Comparison of ENCODE assay signal across 18 cellular contexts in genomic region chr1:228336308-228337030, GRCh38.
DNase-seq lines count a peak whose midpoint lies in the region; ATAC-seq, FAIRE-seq and TF ChIP-seq lines count a peak whose summit lies in the region.
"Had no signal": no experiment of that assay in that cellular context is flagged by ENCODE, and none has a peak within 500 bp of the region (broad histone marks: within the 10 kb centered on the region; RNA-seq: fewer than 3 reads in every experiment).

No MANE protein-coding gene starts in this region.

- H3K36me3 Mint-ChIP-seq in osteocyte (ENCODE audit: unreplicated experiment), result no peaks in the 10 kb centered on the region
- H3K36me3 Mint-ChIP-seq in CD4-positive, alpha-beta T cell (ENCODE audit: low read depth), result peaks cover 44% of the 10 kb centered on the region

- POLR2A ChIA-PET in CD4-positive, alpha-beta T cell (lab: Charles Lee), result no interaction called here

- H3K9me3 Mint-ChIP-seq in osteocyte (ENCODE audit: unreplicated experiment), result no peaks in the 10 kb centered on the region
- no peaks in the 10 kb centered on the region for H3K9me3 Mint-ChIP-seq in CD4-positive, alpha-beta T cell

- H3K4me3 ChIP-seq in fibroblast of villous mesenchyme (ENCODE audit: low read depth, low read length), result no peak overlapping the region
- H3K4me3 ChIP-seq: hepatocyte, stomach had no signal

- CTCF ChIA-PET in CD4-positive, alpha-beta T cell (lab: Charles Lee), result no interaction called here

- no peak for TF ChIP-seq POLR2A in H54 (IDR thresholded peaks at IDR 0.05; ENCODE audit: low read depth, low read length)

- intact Hi-C loops in CD4-positive, alpha-beta T cell (cut with DNase I, micrococcal nuclease), result no loop called here

- ATAC-seq in GM18907 (IDR thresholded peaks at IDR 0.05; ENCODE audit: unreplicated experiment), result no peak
- ATAC-seq in CD4-positive, alpha-beta T cell (ENCODE audit: poor library complexity), result no peak

- TF ChIP-seq CTCF in fibroblast of villous mesenchyme (IDR thresholded peaks at IDR 0.05; ENCODE audit: insufficient read depth, low read depth, low read length), result no peak
- no peak for TF ChIP-seq CTCF in osteocyte (IDR thresholded peaks at IDR 0.05)
- TF ChIP-seq CTCF in CD4-positive, alpha-beta T cell (IDR thresholded peaks at IDR 0.05), result no peak

- H3K4me3 Mint-ChIP-seq in osteocyte (ENCODE audit: unreplicated experiment), result no peak overlapping the region
- H3K4me3 Mint-ChIP-seq in CD4-positive, alpha-beta T cell, result no peak overlapping the region
- H3K4me3 Mint-ChIP-seq: B cell had no signal

- H3K27me3 Mint-ChIP-seq in osteocyte (ENCODE audit: unreplicated experiment), result no peaks in the 10 kb centered on the region
- H3K27me3 Mint-ChIP-seq in CD4-positive, alpha-beta T cell, result no peaks in the 10 kb centered on the region
- H3K27me3 Mint-ChIP-seq: B cell had no signal

- H3K9me3 ChIP-seq in CD4-positive, alpha-beta T cell (ENCODE audit: control insufficient read depth, low read length), result no peaks in the 10 kb centered on the region
- H3K9me3 ChIP-seq: stomach had no signal

- H3K27ac ChIP-seq in CD4-positive, alpha-beta T cell (ENCODE audit: low read depth, low read length), result no peak overlapping the region
- H3K27ac ChIP-seq: hepatocyte, stomach had no signal

- no peak overlapping the region for H3K27ac Mint-ChIP-seq in osteocyte (ENCODE audit: unreplicated experiment)
- H3K27ac Mint-ChIP-seq in CD4-positive, alpha-beta T cell, result no peak overlapping the region
- H3K27ac Mint-ChIP-seq: B cell had no signal

- H3K4me1 Mint-ChIP-seq in osteocyte (ENCODE audit: unreplicated experiment), result no peaks in the 10 kb centered on the region
- no peaks in the 10 kb centered on the region for H3K4me1 Mint-ChIP-seq in CD4-positive, alpha-beta T cell (ENCODE audit: low read depth)
- H3K4me1 Mint-ChIP-seq: B cell had no signal

- no peak for FAIRE-seq in H54 (lab: Jason Lieb, UNC)

- DNase-seq in AG08396 (ENCODE audit: low spot score) (peak; percentile 66), H54 (ENCODE audit: insufficient read length, low spot score) (peak; percentile 76), fibroblast of villous mesenchyme (ENCODE audit: low read depth) (peak; percentile 13), osteocyte (ENCODE audit: extremely low spot score, unreplicated experiment) (peak; percentile 82), DMS 273 treated with DMSO at 0.1 percent for 48 hours (lab: John Stamatoyannopoulos, UW) (no peak)
- DNase-seq in CD4-positive, alpha-beta T cell, result no peak
- DNase-seq in stimulated activated CD4-positive, alpha-beta T cell treated with anti-CD3 and anti-CD28 coated beads, Interleukin-4, amount 100 ng/mL, for 24 hours, result no peak
- DNase-seq: activated CD4-positive, alpha-beta T cell treated with anti-CD3 and anti-CD28 coated beads for 1 hour; amygdala; cortex of kidney; DMS153; H7; NCI-H1436 treated with DMSO at 0.1 percent for 48 hours; NCI-H510A; stomach had no signal

- H3K27me3 ChIP-seq in CD4-positive, alpha-beta T cell (ENCODE audit: control insufficient read depth, insufficient read depth, low read length), result no peaks in the 10 kb centered on the region
- H3K27me3 ChIP-seq: hepatocyte, stomach had no signal

Comparison
In these comparisons a context has a peak if more than half of its experiments do, and no peak if none do; other contexts are left out.
1. DNase-seq: peak in AG08396 (single experiment), H54 (single experiment), fibroblast of villous mesenchyme (single experiment) and osteocyte (single experiment); none in DMS 273 treated with DMSO at 0.1 percent for 48 hours (single experiment), CD4-positive, alpha-beta T cell (0 of 10) and stimulated activated CD4-positive, alpha-beta T cell treated with anti-CD3 and anti-CD28 coated beads, Interleukin-4, amount 100 ng/mL, for 24 hours (single experiment).